ENCODE assay signal across 17 cellular contexts in the genomic region with DNA sequence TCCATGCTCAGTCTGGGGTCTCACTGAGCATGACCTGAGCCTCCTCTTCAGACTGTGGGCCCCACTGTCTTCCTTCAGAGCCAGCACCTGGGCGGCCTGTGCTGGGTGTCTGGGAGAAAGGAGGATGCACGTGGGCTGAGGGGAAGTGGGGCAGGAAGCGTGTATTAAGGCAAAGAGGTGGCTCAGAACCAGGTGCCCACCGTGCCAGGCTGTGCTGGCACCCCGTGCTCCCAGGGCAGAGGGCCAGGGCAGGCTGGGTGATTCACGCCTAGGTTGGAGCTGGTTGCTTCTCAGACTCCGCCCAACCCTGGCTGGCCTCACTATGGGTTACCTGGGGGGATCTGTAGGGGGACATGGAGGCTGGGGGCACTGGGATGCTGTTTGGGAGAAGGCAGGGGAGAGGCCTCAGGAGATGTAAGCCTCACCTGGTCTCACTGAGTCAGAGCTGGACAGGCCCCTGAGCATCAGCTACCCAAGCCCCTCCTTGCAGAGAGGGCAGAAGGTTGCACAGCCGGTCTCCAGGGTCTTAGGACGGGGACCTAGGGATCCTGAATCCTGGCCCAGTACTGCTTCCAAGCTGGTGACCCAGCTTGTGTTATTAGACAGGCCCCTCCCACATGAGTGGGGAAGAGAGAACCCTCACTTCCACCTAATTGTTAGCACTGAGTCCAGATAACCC. TPM values are rescaled to one million over a fixed set of nuclear protein-coding genes. Genes with fewer than 3 reads are reported as not detected.
DNase-seq lines count a peak whose midpoint lies in the region; ATAC-seq and TF ChIP-seq lines count a peak whose summit lies in the region.
"Had no signal": no experiment of that assay in that cellular context is flagged by ENCODE, and none has a peak within 500 bp of the region (broad histone marks: within the 10 kb centered on the region; RNA-seq: fewer than 3 reads in every experiment).

No MANE protein-coding gene starts in this region.

- POLR2A ChIA-PET in activated naive CD8-positive, alpha-beta T cell treated with anti-CD3 and anti-CD28 coated beads, Interleukin-2, amount 10 ng/mL, durations not matched to agents 7 days and 5 days (lab: Charles Lee) = interaction anchor here (1.6 kb wide), 1 partner anchor 27 kb away, joined by 5 read pairs; no protein-coding TSS in a partner anchor

- H3K9me3 Mint-ChIP-seq in activated naive CD8-positive, alpha-beta T cell treated with anti-CD3 and anti-CD28 coated beads, Interleukin-2, amount 10 ng/mL, durations not matched to agents 7 days and 5 days = peaks cover 5% of the 10 kb centered on the region
- H3K9me3 Mint-ChIP-seq in activated naive CD8-positive, alpha-beta T cell treated with anti-CD3 and anti-CD28 coated beads, Interleukin-2, amount 50 U/mL, for 24 hours = peaks cover 12% of the 10 kb centered on the region
- H3K9me3 Mint-ChIP-seq in chondrocyte (ENCODE audit: low read depth) (peaks cover 10% of the 10 kb centered on the region), naive B cell (peaks cover 2 to 18% (median 8%) of the 10 kb centered on the region in 7 donors)

- H3K27ac ChIP-seq in thymus (ENCODE audit: low read depth) = peak overlapping the region; percentile 71

- peaks cover 36% of the 10 kb centered on the region for H3K4me1 ChIP-seq in thymus (ENCODE audit: control insufficient read depth, insufficient read depth, low read length)

- 34% methylated on average over 9 of the region's 9 CpGs for WGBS in thymus

- no peaks in the 10 kb centered on the region for H3K27me3 ChIP-seq in thymus (ENCODE audit: control insufficient read depth, insufficient read depth)

- H3K36me3 ChIP-seq in thymus (ENCODE audit: control insufficient read depth, insufficient read depth) = no peaks in the 10 kb centered on the region

- H3K27ac Mint-ChIP-seq in activated naive CD8-positive, alpha-beta T cell treated with anti-CD3 and anti-CD28 coated beads, Interleukin-2, amount 10 ng/mL, durations not matched to agents 7 days and 5 days = peak overlapping the region; percentile 27
- no peak overlapping the region for H3K27ac Mint-ChIP-seq in activated naive CD8-positive, alpha-beta T cell treated with anti-CD3 and anti-CD28 coated beads, Interleukin-2, amount 50 U/mL, for 24 hours
- peak overlapping the region; percentile 73 for H3K27ac Mint-ChIP-seq in chondrocyte (ENCODE audit: unreplicated experiment)
- H3K27ac Mint-ChIP-seq in naive B cell = peak overlapping the region in 2 of 6 donors; percentile 30 to 91
- H3K27ac Mint-ChIP-seq: activated CD4-positive, alpha-beta T cell treated with anti-CD3 and anti-CD28 coated beads, Interleukin-2, amount 10 ng/mL, durations not matched to agents 7 days and 5 days; mesothelial cell of epicardium had no signal

- no peaks in the 10 kb centered on the region for H3K36me3 Mint-ChIP-seq in activated naive CD8-positive, alpha-beta T cell treated with anti-CD3 and anti-CD28 coated beads, Interleukin-2, amount 10 ng/mL, durations not matched to agents 7 days and 5 days
- peaks cover 3% of the 10 kb centered on the region for H3K36me3 Mint-ChIP-seq in activated naive CD8-positive, alpha-beta T cell treated with anti-CD3 and anti-CD28 coated beads, Interleukin-2, amount 50 U/mL, for 24 hours (ENCODE audit: low read depth)
- H3K36me3 Mint-ChIP-seq in chondrocyte (ENCODE audit: low read depth) (peaks cover 2% of the 10 kb centered on the region), naive B cell (no peaks in the 10 kb centered on the region)
- H3K36me3 Mint-ChIP-seq: immature natural killer cell, mesothelial cell of epicardium had no signal

- H3K4me3 ChIP-seq in thymus (ENCODE audit: low read length) = no peak overlapping the region

- H3K4me3 Mint-ChIP-seq in activated naive CD8-positive, alpha-beta T cell treated with anti-CD3 and anti-CD28 coated beads, Interleukin-2, amount 10 ng/mL, durations not matched to agents 7 days and 5 days = no peak overlapping the region
- H3K4me3 Mint-ChIP-seq in activated naive CD8-positive, alpha-beta T cell treated with anti-CD3 and anti-CD28 coated beads, Interleukin-2, amount 50 U/mL, for 24 hours = no peak overlapping the region
- H3K4me3 Mint-ChIP-seq in chondrocyte (ENCODE audit: unreplicated experiment) (no peak overlapping the region), naive B cell (peak overlapping the region in 1 of 8 donors; percentile 6)
- H3K4me3 Mint-ChIP-seq: activated CD4-positive, alpha-beta T cell treated with anti-CD3 and anti-CD28 coated beads, Interleukin-2, amount 10 ng/mL, durations not matched to agents 7 days and 5 days; immature natural killer cell; mesothelial cell of epicardium had no signal

- H3K4me1 Mint-ChIP-seq in activated naive CD8-positive, alpha-beta T cell treated with anti-CD3 and anti-CD28 coated beads, Interleukin-2, amount 10 ng/mL, durations not matched to agents 7 days and 5 days = peaks cover 20% of the 10 kb centered on the region
- peaks cover 23% of the 10 kb centered on the region for H3K4me1 Mint-ChIP-seq in activated naive CD8-positive, alpha-beta T cell treated with anti-CD3 and anti-CD28 coated beads, Interleukin-2, amount 50 U/mL, for 24 hours
- H3K4me1 Mint-ChIP-seq in chondrocyte (ENCODE audit: low read depth) (peaks cover 35% of the 10 kb centered on the region), naive B cell (peaks cover 18 to 34% (median 24%) of the 10 kb centered on the region in 3 donors)

- no peak for ATAC-seq in activated naive CD8-positive, alpha-beta T cell treated with anti-CD3 and anti-CD28 coated beads, Interleukin-2, amount 10 ng/mL, durations not matched to agents 7 days and 5 days (ENCODE audit: low read depth)
- no peak for ATAC-seq in activated naive CD8-positive, alpha-beta T cell treated with anti-CD3 and anti-CD28 coated beads, Interleukin-2, amount 50 U/mL, for 24 hours
- ATAC-seq in naive B cell (ENCODE audit: low read depth in 2 of 2) (peak; percentile 32 to 38), GM19351 (IDR thresholded peaks at IDR 0.05; ENCODE audit: unreplicated experiment) (no peak), HG03159 (IDR thresholded peaks at IDR 0.05; ENCODE audit: unreplicated experiment) (no peak)

- TF ChIP-seq CTCF in chondrocyte (IDR thresholded peaks at IDR 0.05) = no peak

- no peaks in the 10 kb centered on the region for H3K9me3 ChIP-seq in thymus (ENCODE audit: control insufficient read depth)

- peaks cover 9% of the 10 kb centered on the region for H3K27me3 Mint-ChIP-seq in activated naive CD8-positive, alpha-beta T cell treated with anti-CD3 and anti-CD28 coated beads, Interleukin-2, amount 10 ng/mL, durations not matched to agents 7 days and 5 days
- no peaks in the 10 kb centered on the region for H3K27me3 Mint-ChIP-seq in activated naive CD8-positive, alpha-beta T cell treated with anti-CD3 and anti-CD28 coated beads, Interleukin-2, amount 50 U/mL, for 24 hours
- H3K27me3 Mint-ChIP-seq in chondrocyte (ENCODE audit: low read depth) = no peaks in the 10 kb centered on the region
- H3K27me3 Mint-ChIP-seq in naive B cell = no peaks in the 10 kb centered on the region
- H3K27me3 Mint-ChIP-seq: activated CD4-positive, alpha-beta T cell treated with anti-CD3 and anti-CD28 coated beads, Interleukin-2, amount 10 ng/mL, durations not matched to agents 7 days and 5 days had no signal

- no peak for DNase-seq in activated naive CD8-positive, alpha-beta T cell treated with anti-CD3 and anti-CD28 coated beads, Interleukin-2, amount 10 ng/mL, durations not matched to agents 7 days and 5 days
- no peak for DNase-seq in activated naive CD8-positive, alpha-beta T cell treated with anti-CD3 and anti-CD28 coated beads, Interleukin-2, amount 50 U/mL, for 24 hours
- DNase-seq in chondrocyte (ENCODE audit: low spot score) = no peak
- DNase-seq in naive B cell = no peak
- DNase-seq in KBM-7 = no peak
- DNase-seq: activated CD4-positive, alpha-beta T cell treated with anti-CD3 and anti-CD28 coated beads, Interleukin-2, amount 10 ng/mL, durations not matched to agents 7 days and 5 days; amygdala; glutamatergic neuron; immature natural killer cell; NCI-H187; NCI-H510A treated with DMSO at 0.1 percent for 48 hours; OCI-M1; stimulated activated CD4-positive, alpha-beta T cell treated with anti-CD3 and anti-CD28 coated beads, Interleukin-4, amount 100 ng/mL, for 4 hours had no signal

- in situ Hi-C loops in KBM-7 (cut with MboI; ENCODE audit: low pct_unique_long_range_greater_than_20kb, low sequenced_read_pairs) = no loop called here

RNA-seq across cellular contexts. Expression of gene PADI1, which starts 18.6 kb away (rescaled TPM):
- total RNA-seq in activated naive CD8-positive, alpha-beta T cell treated with anti-CD3 and anti-CD28 coated beads, Interleukin-2, amount 10 ng/mL, durations not matched to agents 7 days and 5 days = not detected
- total RNA-seq in chondrocyte = 0.41 to 0.97 TPM (median 0.70 TPM) in 3 replicates
- polyA plus RNA-seq in naive B cell (ENCODE audit: low read depth in 6 of 6) = not detected
- 0.57 TPM for polyA plus RNA-seq in thymus
- total RNA-seq: activated CD4-positive, alpha-beta T cell treated with anti-CD3 and anti-CD28 coated beads, Interleukin-2, amount 10 ng/mL, durations not matched to agents 7 days and 5 days; mesothelial cell of epicardium had no signal
- polyA plus RNA-seq: immature natural killer cell had no signal

Comparison
In these comparisons a context has a peak if more than half of its experiments do, and no peak if none do; other contexts are left out.
1. ATAC-seq: peak in naive B cell (2 of 2); none in activated naive CD8-positive, alpha-beta T cell treated with anti-CD3 and anti-CD28 coated beads, Interleukin-2, amount 10 ng/mL, durations not matched to agents 7 days and 5 days (single experiment), activated naive CD8-positive, alpha-beta T cell treated with anti-CD3 and anti-CD28 coated beads, Interleukin-2, amount 50 U/mL, for 24 hours (single experiment), GM19351 (single experiment) and HG03159 (single experiment).